In genomic region chr11:65479184-65480145, GRCh38 we compare ENCODE assay signal across 8 cellular contexts. TPM values are rescaled to one million over a fixed set of nuclear protein-coding genes. Genes with fewer than 3 reads are reported as not detected.
DNase-seq lines count a peak whose midpoint lies in the region; ATAC-seq and TF ChIP-seq lines count a peak whose summit lies in the region.

No MANE protein-coding gene starts in this region.

- H3K27me3 ChIP-seq in H9 (ENCODE audit: insufficient read depth, low read length) (no peaks in the 10 kb centered on the region), heart right ventricle (no peaks in the 10 kb centered on the region), rectal smooth muscle tissue (ENCODE audit: control insufficient read depth, insufficient read depth, low read length) (no peaks in the 10 kb centered on the region)

- peaks cover 4% of the 10 kb centered on the region for H3K27me3 Mint-ChIP-seq in H9 (ENCODE audit: low read depth)
- peaks cover 6% of the 10 kb centered on the region for H3K27me3 Mint-ChIP-seq in activated T-helper 1 cell treated with anti-CD3 and anti-CD28 coated beads, Interleukin-12 subunit alpha, Interleukin-12 subunit beta, Interleukin-2, Interleukin-4 antibody, amounts not matched to agents 30 ng/mL and 10 ng/mL and 1 ng/mL, durations not matched to agents 14 hours and 24 hours and 36 hours (ENCODE audit: insufficient read depth)

- H3K4me3 ChIP-seq in AG09309 (ENCODE audit: control insufficient read depth, low read depth, low read length) (peak overlapping the region; percentile 26), heart right ventricle (peak overlapping the region in 9 of 10 donors; percentile 56 to 92 (median 74)), rectal smooth muscle tissue (ENCODE audit: low read length) (peak overlapping the region; percentile 52)

- H2BK5ac ChIP-seq in H9 (ENCODE audit: insufficient read length, low read length), result no peak overlapping the region

- no peaks in the 10 kb centered on the region for H4K20me1 ChIP-seq in H9 (ENCODE audit: control insufficient read depth, insufficient read depth, insufficient read length)

- peaks cover 36 to 38% of the 10 kb centered on the region in 2 experiments for H3K4me1 Mint-ChIP-seq in H9
- peaks cover 9% of the 10 kb centered on the region for H3K4me1 Mint-ChIP-seq in activated T-helper 1 cell treated with anti-CD3 and anti-CD28 coated beads, Interleukin-12 subunit alpha, Interleukin-12 subunit beta, Interleukin-2, Interleukin-4 antibody, amounts not matched to agents 30 ng/mL and 10 ng/mL and 1 ng/mL, durations not matched to agents 14 hours and 24 hours and 36 hours (ENCODE audit: low read depth)

- H3T11ph ChIP-seq in H9 (ENCODE audit: low read length), result no peak overlapping the region

- H3K27ac Mint-ChIP-seq in H9, result peak overlapping the region; percentile 48 to 78 (median 69); a peak in 4 of 7 replicates
- H3K27ac Mint-ChIP-seq in activated T-helper 1 cell treated with anti-CD3 and anti-CD28 coated beads, Interleukin-12 subunit alpha, Interleukin-12 subunit beta, Interleukin-2, Interleukin-4 antibody, amounts not matched to agents 30 ng/mL and 10 ng/mL and 1 ng/mL, durations not matched to agents 14 hours and 24 hours and 36 hours, result peak overlapping the region; percentile 29

- H3K4me3 Mint-ChIP-seq in H9, result peak overlapping the region in 1 of 2 experiments; percentile 27; a peak in 2 of 5 replicates
- H3K4me3 Mint-ChIP-seq in activated T-helper 1 cell treated with anti-CD3 and anti-CD28 coated beads, Interleukin-12 subunit alpha, Interleukin-12 subunit beta, Interleukin-2, Interleukin-4 antibody, amounts not matched to agents 30 ng/mL and 10 ng/mL and 1 ng/mL, durations not matched to agents 14 hours and 24 hours and 36 hours, result no peak overlapping the region

- no peak overlapping the region; the same call in 1 of the 2 replicates for H3K4ac ChIP-seq in H9 (ENCODE audit: low read depth, low read length)

- no peak overlapping the region for H2BK20ac ChIP-seq in H9 (ENCODE audit: low read depth, low read length, poor library complexity, severe bottlenecking)

- H3K23me2 ChIP-seq in H9 (ENCODE audit: insufficient read length, low read depth, low read length, poor library complexity, severe bottlenecking), result peaks cover 10% of the 10 kb centered on the region

- H3K4me1 ChIP-seq in H9 (ENCODE audit: insufficient read depth, low read length) (peaks cover 10% of the 10 kb centered on the region), heart right ventricle (peaks cover 10 to 62% (median 49%) of the 10 kb centered on the region in 9 donors), rectal smooth muscle tissue (ENCODE audit: control insufficient read depth, insufficient read depth, low read length) (peaks cover 27% of the 10 kb centered on the region)

- H3K27ac ChIP-seq in H9 (ENCODE audit: insufficient read length, low read depth, low read length) (no peak overlapping the region), heart right ventricle (peak overlapping the region; percentile 95 to 100 (median 100)), rectal smooth muscle tissue (ENCODE audit: low read depth, low read length) (peak overlapping the region; percentile 100)

- no peak overlapping the region for H3K4me2 ChIP-seq in H9 (ENCODE audit: insufficient read depth, insufficient read length, low read length)

- no peak overlapping the region for H4K91ac ChIP-seq in H9 (ENCODE audit: insufficient read length, low read depth, low read length)

- H3K56ac ChIP-seq in H9 (ENCODE audit: insufficient read length, low read depth, low read length), result no peak overlapping the region

- H2BK15ac ChIP-seq in H9 (ENCODE audit: low read depth, low read length), result no peak overlapping the region

- no peak overlapping the region for H3K23ac ChIP-seq in H9 (ENCODE audit: insufficient read length, low read depth, low read length)

- H2BK12ac ChIP-seq in H9 (ENCODE audit: insufficient read length, low read depth, low read length), result peak overlapping the region; percentile 6

- no peak overlapping the region for H3K14ac ChIP-seq in H9 (ENCODE audit: insufficient read depth, low read length)

- no peak overlapping the region for H2AK5ac ChIP-seq in H9 (ENCODE audit: insufficient read length, low read length)

- H3K36me3 Mint-ChIP-seq in H9 (ENCODE audit: insufficient read depth in 1 of 3, low read depth in 3 of 3), result no peaks in the 10 kb centered on the region
- H3K36me3 Mint-ChIP-seq in activated T-helper 1 cell treated with anti-CD3 and anti-CD28 coated beads, Interleukin-12 subunit alpha, Interleukin-12 subunit beta, Interleukin-2, Interleukin-4 antibody, amounts not matched to agents 30 ng/mL and 10 ng/mL and 1 ng/mL, durations not matched to agents 14 hours and 24 hours and 36 hours (ENCODE audit: low read depth), result peaks cover 3% of the 10 kb centered on the region

- H3K36me3 ChIP-seq in heart right ventricle, result no peaks in the 10 kb centered on the region
- no peaks in the 10 kb centered on the region for H3K36me3 ChIP-seq in rectal smooth muscle tissue (ENCODE audit: control insufficient read depth, insufficient read depth, low read length)

- H4K5ac ChIP-seq in H9 (ENCODE audit: insufficient read length, low read depth, low read length), result no peak overlapping the region

- DNase-seq in AG09309 (ENCODE audit: low read depth), result peak; percentile 96
- peak; percentile 76 for DNase-seq in H9
- no peak for DNase-seq in activated T-helper 1 cell treated with anti-CD3 and anti-CD28 coated beads, Interleukin-12 subunit alpha, Interleukin-12 subunit beta, Interleukin-2, Interleukin-4 antibody, amounts not matched to agents 30 ng/mL and 10 ng/mL and 1 ng/mL, durations not matched to agents 14 hours and 24 hours and 36 hours (ENCODE audit: low spot score)
- DNase-seq in heart right ventricle, result peak; percentile 44 to 81
- DNase-seq in SIG-M5 treated with dmso at 0.1 percent for 504 hours (lab: John Stamatoyannopoulos, UW; ENCODE audit: unreplicated experiment), result no peak
- no peak for DNase-seq in stimulated activated naive CD4-positive, alpha-beta T cell treated with Interleukin-2 at 50 U/mL for 16 hours (lab: John Stamatoyannopoulos, UW)
- DNase-seq in middle frontal gyrus (ENCODE audit: extremely low spot score, low spot score), result no peak

- peak; percentile 21 to 58 (median 52) for ATAC-seq in heart right ventricle

- no peak overlapping the region for H3K18ac ChIP-seq in H9 (ENCODE audit: insufficient read length, low read depth, low read length)

- H2BK120ac ChIP-seq in H9 (ENCODE audit: low read depth, low read length, poor library complexity, severe bottlenecking), result no peak overlapping the region

- H3K9me3 ChIP-seq in H9 (ENCODE audit: control insufficient read depth, low read depth, low read length), result no peaks in the 10 kb centered on the region
- H3K9me3 ChIP-seq in heart right ventricle, result no peaks in the 10 kb centered on the region

- no peaks in the 10 kb centered on the region; a peak in 2 of 5 replicates for H3K9me3 Mint-ChIP-seq in H9
- H3K9me3 Mint-ChIP-seq in activated T-helper 1 cell treated with anti-CD3 and anti-CD28 coated beads, Interleukin-12 subunit alpha, Interleukin-12 subunit beta, Interleukin-2, Interleukin-4 antibody, amounts not matched to agents 30 ng/mL and 10 ng/mL and 1 ng/mL, durations not matched to agents 14 hours and 24 hours and 36 hours, result no peaks in the 10 kb centered on the region

- no peak overlapping the region for H2AFZ ChIP-seq in H9 (ENCODE audit: low read length)

- no CpG with 5 or more reads among the region's 11 CpGs for WGBS in H9 (ENCODE audit: extremely low coverage, insufficient read length, low lambda C conversion rate)
- WGBS in heart right ventricle, 2 donors, result 22 to 38% methylated on average over 11 of the region's 11 CpGs

- intact Hi-C loops in activated T-helper 1 cell treated with anti-CD3 and anti-CD28 coated beads, Interleukin-12 subunit alpha, Interleukin-12 subunit beta, Interleukin-2, Interleukin-4 antibody, amounts not matched to agents 30 ng/mL and 10 ng/mL and 1 ng/mL, durations not matched to agents 14 hours and 24 hours and 36 hours (cut with micrococcal nuclease), result loop anchor here (5.0 kb wide), 1 partner anchor 602 kb away; the partner anchor contains the start of gene EHD1
- intact Hi-C loops in heart right ventricle (cut with DNase I), result loop anchor here in 3 of 10 donors (1.0 to 10.0 kb wide), 3 partner anchors 8 to 65 kb away; no protein-coding TSS in a partner anchor

- H3K79me2 ChIP-seq in H9 (ENCODE audit: insufficient read depth, low read length), result no peaks in the 10 kb centered on the region

- H4K8ac ChIP-seq in H9 (replicated peaks; ENCODE audit: insufficient read length, low read depth, low read length), result no peak overlapping the region

- H3K79me1 ChIP-seq in H9 (ENCODE audit: insufficient read depth, low read depth, low read length, poor library complexity, severe bottlenecking), result no peaks in the 10 kb centered on the region

- TF ChIP-seq CTCF in AG09309 (IDR thresholded peaks at IDR 0.05; ENCODE audit: control insufficient read depth, insufficient read depth, low read depth, low read length, missing control alignments) (peak; percentile 61), H9 (conservative IDR thresholded peaks at IDR 0.05) (peak; percentile 57), heart right ventricle (IDR thresholded peaks at IDR 0.05) (peak in 8 of 9 donors; percentile 17 to 67 (median 42))

- H3K9ac ChIP-seq in H9 (ENCODE audit: extremely low read depth, insufficient read length, low read length), result no peak overlapping the region
- H3K9ac ChIP-seq in rectal smooth muscle tissue (ENCODE audit: low read length), result peak overlapping the region; percentile 42

RNA-seq across cellular contexts. Expression of gene MALAT1, which starts 19.4 kb away (rescaled TPM):
- 1,700 and 1,934 TPM in 2 replicates for total RNA-seq in H9 (2021)
- total RNA-seq in activated T-helper 1 cell treated with anti-CD3 and anti-CD28 coated beads, Interleukin-12 subunit alpha, Interleukin-12 subunit beta, Interleukin-2, Interleukin-4 antibody, amounts not matched to agents 30 ng/mL and 10 ng/mL and 1 ng/mL, durations not matched to agents 14 hours and 24 hours and 36 hours, result 5,323 and 5,421 TPM in 2 replicates
- 1,000 to 10,000 TPM; 4,742 to 8,462 (median 5,956) TPM for total RNA-seq in heart right ventricle
- polyA plus RNA-seq in heart right ventricle, result 1,000 to 10,000 TPM in 1 of 2 donors, 100 to 1,000 TPM in 1; 205 to 8,339 TPM

RNA-seq across cellular contexts. Expression of gene SCYL1, which starts 45.4 kb away (rescaled TPM):
- total RNA-seq in H9 (2021) (54.7 and 56.0 TPM in 2 replicates), heart right ventricle (10 to 100 TPM; 47.4 to 66.9 (median 55.6) TPM)
- total RNA-seq in activated T-helper 1 cell treated with anti-CD3 and anti-CD28 coated beads, Interleukin-12 subunit alpha, Interleukin-12 subunit beta, Interleukin-2, Interleukin-4 antibody, amounts not matched to agents 30 ng/mL and 10 ng/mL and 1 ng/mL, durations not matched to agents 14 hours and 24 hours and 36 hours, result 103 and 109 TPM in 2 replicates
- polyA plus RNA-seq in heart right ventricle, result 100 to 1,000 TPM in 1 of 2 donors, 10 to 100 TPM in 1; 90.0 to 130 TPM

RNA-seq across cellular contexts. Expression of gene NEAT1, which starts 56.9 kb away (rescaled TPM):
- total RNA-seq in H9 (2021) (11.1 and 12.7 TPM in 2 replicates), heart right ventricle (100 to 1,000 TPM; 284 to 808 (median 432) TPM)
- 507 and 517 TPM in 2 replicates for total RNA-seq in activated T-helper 1 cell treated with anti-CD3 and anti-CD28 coated beads, Interleukin-12 subunit alpha, Interleukin-12 subunit beta, Interleukin-2, Interleukin-4 antibody, amounts not matched to agents 30 ng/mL and 10 ng/mL and 1 ng/mL, durations not matched to agents 14 hours and 24 hours and 36 hours
- polyA plus RNA-seq in heart right ventricle, result 1,000 to 10,000 TPM in 1 of 2 donors, 100 to 1,000 TPM in 1; 103 to 1,899 TPM

Comparison
In these comparisons a context has a peak if more than half of its experiments do, and no peak if none do; other contexts are left out.
1. DNase-seq: peak in AG09309 (single experiment), H9 (single experiment) and heart right ventricle (2 of 2); none in activated T-helper 1 cell treated with anti-CD3 and anti-CD28 coated beads, Interleukin-12 subunit alpha, Interleukin-12 subunit beta, Interleukin-2, Interleukin-4 antibody, amounts not matched to agents 30 ng/mL and 10 ng/mL and 1 ng/mL, durations not matched to agents 14 hours and 24 hours and 36 hours (single experiment), SIG-M5 treated with dmso at 0.1 percent for 504 hours (single experiment), stimulated activated naive CD4-positive, alpha-beta T cell treated with Interleukin-2 at 50 U/mL for 16 hours (single experiment) and middle frontal gyrus (single experiment).
2. RNA of gene NEAT1, which starts 56.9 kb away (total RNA-seq): 507 to 517 TPM in activated T-helper 1 cell treated with anti-CD3 and anti-CD28 coated beads, Interleukin-12 subunit alpha, Interleukin-12 subunit beta, Interleukin-2, Interleukin-4 antibody, amounts not matched to agents 30 ng/mL and 10 ng/mL and 1 ng/mL, durations not matched to agents 14 hours and 24 hours and 36 hours and 284 to 808 TPM in heart right ventricle; 11.1 to 12.7 TPM in H9; every median in the first group is over 10 times any median in the second.
3. Peak in every context shown above with its lines, with median percentiles within 50 percentile points of each other: H3K4me3 ChIP-seq and CTCF ChIP-seq.